ENCODE assay signal across 3 cellular contexts in the genomic region with DNA sequence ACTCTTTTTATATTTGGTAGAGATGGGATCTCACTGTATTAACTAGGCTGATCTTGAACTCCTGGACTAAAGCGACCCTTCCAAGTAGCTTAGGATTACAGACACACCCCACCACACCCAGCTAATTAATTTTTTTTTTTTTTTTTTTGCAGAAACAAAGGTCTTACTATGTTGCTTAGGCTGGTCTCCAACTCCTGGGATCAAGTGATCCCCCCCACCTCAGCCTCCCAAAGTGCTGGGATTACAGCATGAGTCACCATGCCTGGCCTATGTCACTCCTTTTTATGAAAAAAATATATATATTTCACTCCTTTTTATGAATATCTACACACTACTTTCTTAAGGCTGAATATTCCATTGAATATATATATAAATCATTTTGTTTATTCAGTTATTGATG.
TF ChIP-seq lines count a peak whose summit lies in the region.

No MANE protein-coding gene starts in this region.

TF ChIP-seq in SK-N-SH, 30 proteins besides CTCF, POLR2A, EP300 and RAD21:
- TF ChIP-seq FOSL2 (IDR thresholded peaks at IDR 0.05; ENCODE audit: borderline replicate concordance, low read depth) (peak; percentile 32; the same call in 1 of the 2 replicates), NFIC (IDR thresholded peaks at IDR 0.05; ENCODE audit: borderline replicate concordance) (no peak), USF1 (IDR thresholded peaks at IDR 0.05; ENCODE audit: borderline replicate concordance, low read depth) (no peak), YY1 (IDR thresholded peaks at IDR 0.05; ENCODE audit: low read depth) (no peak), TCF12 (IDR thresholded peaks at IDR 0.05) (peak; percentile 65), JUND (IDR thresholded peaks at IDR 0.05) (0 out of 2 replicates have a peak, but pooled peaks have one; percentile 21)
- TF ChIP-seq, protein P1, sequence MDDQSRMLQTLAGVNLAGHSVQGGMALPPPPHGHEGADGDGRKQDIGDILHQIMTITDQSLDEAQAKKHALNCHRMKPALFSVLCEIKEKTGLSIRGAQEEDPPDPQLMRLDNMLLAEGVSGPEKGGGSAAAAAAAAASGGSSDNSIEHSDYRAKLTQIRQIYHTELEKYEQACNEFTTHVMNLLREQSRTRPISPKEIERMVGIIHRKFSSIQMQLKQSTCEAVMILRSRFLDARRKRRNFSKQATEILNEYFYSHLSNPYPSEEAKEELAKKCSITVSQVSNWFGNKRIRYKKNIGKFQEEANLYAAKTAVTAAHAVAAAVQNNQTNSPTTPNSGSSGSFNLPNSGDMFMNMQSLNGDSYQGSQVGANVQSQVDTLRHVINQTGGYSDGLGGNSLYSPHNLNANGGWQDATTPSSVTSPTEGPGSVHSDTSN (IDR thresholded peaks at IDR 0.05), result peak; percentile 19; the same call in 1 of the 2 replicates
TF ChIP-seq in SK-N-SH: peak in this region for 4.

TF ChIP-seq in SK-N-SH treated with all-trans-retinoic acid at 6 μM for 48 hours, 23 proteins besides CTCF, POLR2A, EP300 and RAD21 (continued from another document):
- TF ChIP-seq GLIS3 (CRISPR knock-in tag; IDR thresholded peaks at IDR 0.05), result no peak
- TF ChIP-seq ZC3H10 (CRISPR knock-in tag; IDR thresholded peaks at IDR 0.05), result no peak
- TF ChIP-seq, protein P2, sequence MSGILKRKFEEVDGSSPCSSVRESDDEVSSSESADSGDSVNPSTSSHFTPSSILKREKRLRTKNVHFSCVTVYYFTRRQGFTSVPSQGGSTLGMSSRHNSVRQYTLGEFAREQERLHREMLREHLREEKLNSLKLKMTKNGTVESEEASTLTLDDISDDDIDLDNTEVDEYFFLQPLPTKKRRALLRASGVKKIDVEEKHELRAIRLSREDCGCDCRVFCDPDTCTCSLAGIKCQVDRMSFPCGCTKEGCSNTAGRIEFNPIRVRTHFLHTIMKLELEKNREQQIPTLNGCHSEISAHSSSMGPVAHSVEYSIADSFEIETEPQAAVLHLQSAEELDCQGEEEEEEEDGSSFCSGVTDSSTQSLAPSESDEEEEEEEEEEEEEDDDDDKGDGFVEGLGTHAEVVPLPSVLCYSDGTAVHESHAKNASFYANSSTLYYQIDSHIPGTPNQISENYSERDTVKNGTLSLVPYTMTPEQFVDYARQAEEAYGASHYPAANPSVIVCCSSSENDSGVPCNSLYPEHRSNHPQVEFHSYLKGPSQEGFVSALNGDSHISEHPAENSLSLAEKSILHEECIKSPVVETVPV (CRISPR knock-in tag; IDR thresholded peaks at IDR 0.05), result no peak
- TF ChIP-seq TCF4 (CRISPR knock-in tag; IDR thresholded peaks at IDR 0.05; ENCODE audit: borderline replicate concordance), result no peak
- TF ChIP-seq BACH2 (CRISPR knock-in tag; IDR thresholded peaks at IDR 0.05; ENCODE audit: borderline replicate concordance), result no peak
- TF ChIP-seq ESRRG (CRISPR knock-in tag; IDR thresholded peaks at IDR 0.05), result no peak
- no peak for TF ChIP-seq ZFP3 (CRISPR knock-in tag; IDR thresholded peaks at IDR 0.05)
- TF ChIP-seq TOX (CRISPR knock-in tag; IDR thresholded peaks at IDR 0.05; ENCODE audit: borderline replicate concordance), result no peak
- TF ChIP-seq CREB5 (CRISPR knock-in tag; IDR thresholded peaks at IDR 0.05; ENCODE audit: low read depth), result no peak
- no peak for TF ChIP-seq ISL1 (CRISPR knock-in tag; IDR thresholded peaks at IDR 0.05)

TF ChIP-seq in IMR-90, 13 proteins besides CTCF, POLR2A, EP300 and RAD21:
- no peak for TF ChIP-seq RCOR1 (IDR thresholded peaks at IDR 0.05; ENCODE audit: insufficient replicate concordance, low read length)
- TF ChIP-seq MAZ (IDR thresholded peaks at IDR 0.05; ENCODE audit: borderline replicate concordance, low read depth, low read length), result no peak
- TF ChIP-seq CEBPB (IDR thresholded peaks at IDR 0.05; ENCODE audit: low read depth, low read length), result no peak
